Comparison of ENCODE assay signal across 8 cellular contexts in genomic region chr11:68213555-68214172, GRCh38. TPM values are rescaled to one million over a fixed set of nuclear protein-coding genes. Genes with fewer than 3 reads are reported as not detected.
DNase-seq lines count a peak whose midpoint lies in the region; ATAC-seq, FAIRE-seq and TF ChIP-seq lines count a peak whose summit lies in the region.

No MANE protein-coding gene starts in this region.

- peak overlapping the region; percentile 75 for H3K27ac Mint-ChIP-seq in dendritic cell treated with granulocyte-macrophage colony-stimulating factor and Interleukin-4, amounts not matched to agents 40 ng/mL and 50 ng/mL, for 4 days

- H3K27me3 Mint-ChIP-seq in dendritic cell treated with granulocyte-macrophage colony-stimulating factor and Interleukin-4, amounts not matched to agents 40 ng/mL and 50 ng/mL, for 4 days: peaks cover 29% of the 10 kb centered on the region

- FAIRE-seq in A549 (lab: Jason Lieb, UNC): no peak
- no peak for FAIRE-seq in HepG2 (lab: Jason Lieb, UNC)

- peak overlapping the region; percentile 91 for H3K4me3 ChIP-seq in A549
- H3K4me3 ChIP-seq in HepG2 (replicated peaks in 1 of 3; ENCODE audit: insufficient read depth in 1 of 3, low read depth in 2 of 3, low read length in 3 of 3): peak overlapping the region; percentile 63 to 74 (median 63)

- H3K4me1 Mint-ChIP-seq in dendritic cell treated with granulocyte-macrophage colony-stimulating factor and Interleukin-4, amounts not matched to agents 40 ng/mL and 50 ng/mL, for 4 days (ENCODE audit: low read depth): peaks cover 53% of the 10 kb centered on the region

- peak overlapping the region; percentile 84 for H3K4me3 Mint-ChIP-seq in dendritic cell treated with granulocyte-macrophage colony-stimulating factor and Interleukin-4, amounts not matched to agents 40 ng/mL and 50 ng/mL, for 4 days

- in situ Hi-C loops in HepG2 (cut with HindIII; ENCODE audit: extremely low pct_ligation_motif_present, low pct_unique_long_range_greater_than_20kb): loop anchor here (5.0 kb wide), 1 partner anchor 84 kb away; no protein-coding TSS in a partner anchor

- H2AFZ ChIP-seq in HepG2 (ENCODE audit: low read length): no peak overlapping the region

- no peaks in the 10 kb centered on the region; a peak in 1 of 5 replicates for H3K27me3 ChIP-seq in HepG2 (ENCODE audit: control insufficient read depth in 1 of 2, insufficient read depth in 2 of 2, low read length in 2 of 2)

- TF ChIP-seq RAD21 in A549 (conservative IDR thresholded peaks at IDR 0.05 in 1 of 2, IDR thresholded peaks at IDR 0.05 in 1 of 2) (no peak), HepG2 (CRISPR knock-in tag; IDR thresholded peaks at IDR 0.05) (peak; percentile 76)

- no peaks in the 10 kb centered on the region for H3K36me3 ChIP-seq in HepG2 (replicated peaks in 1 of 2; ENCODE audit: control insufficient read depth in 1 of 2, insufficient read depth in 2 of 2, low read length in 2 of 2)

- intact Hi-C loops in dendritic cell treated with granulocyte-macrophage colony-stimulating factor and Interleukin-4, amounts not matched to agents 40 ng/mL and 50 ng/mL, for 4 days (cut with micrococcal nuclease): loop anchor here (10.0 kb wide), 1 partner anchor 61 kb away; the partner anchor contains the start of gene C11orf24
- intact Hi-C loops in HepG2 (cut with micrococcal nuclease; ENCODE audit: unreplicated experiment): loop anchor here (2.0 kb wide), 1 partner anchor 85 kb away; no protein-coding TSS in a partner anchor

- peak; percentile 52 to 62 for ATAC-seq in A549
- ATAC-seq in GM18517 (IDR thresholded peaks at IDR 0.05; ENCODE audit: unreplicated experiment): peak; percentile 36
- ATAC-seq in HG03196 (IDR thresholded peaks at IDR 0.05; ENCODE audit: unreplicated experiment): peak; percentile 53
- peak; percentile 16 for ATAC-seq in HepG2

- CTCF ChIA-PET in A549 (lab: Yijun Ruan, JAX): interaction anchor here (0.6 to 3.9 kb wide), 2 partner anchors 74 to 84 kb away, joined by 3 to 20 read pairs; no protein-coding TSS in a partner anchor
- CTCF ChIA-PET in HepG2 (lab: Yijun Ruan, JAX; ENCODE audit: low intra/inter-chr PET ratio, low total read pairs): interaction anchor here (1.6 kb wide), 1 partner anchor 84 kb away, joined by 5 read pairs; no protein-coding TSS in a partner anchor

- no peak for TF ChIP-seq EP300 in A549 (IDR thresholded peaks at IDR 0.05)
- no peak for TF ChIP-seq EP300 in HepG2 (IDR thresholded peaks at IDR 0.05; ENCODE audit: low read depth in 2 of 2, low read length in 2 of 2)
- TF ChIP-seq EP300 in HepG2 (CRISPR knock-in tag; IDR thresholded peaks at IDR 0.05; ENCODE audit: borderline replicate concordance): no peak

- WGBS in A549 (ENCODE audit: missing lambda C conversion rate): no CpG with 5 or more reads among the region's 90 CpGs
- WGBS in HepG2 (ENCODE audit: low lambda C conversion rate): 4% methylated on average over 14 of the region's 90 CpGs

- peak; percentile 98 for TF ChIP-seq POLR2A in A549 (IDR thresholded peaks at IDR 0.05; ENCODE audit: low read length)
- TF ChIP-seq POLR2A in HepG2 (IDR thresholded peaks at IDR 0.05; ENCODE audit: insufficient read depth in 1 of 2, low read depth in 2 of 2, low read length in 2 of 2): peak; percentile 97

- H3K9ac ChIP-seq in HepG2 (ENCODE audit: insufficient read depth, low read depth, low read length): peak overlapping the region; percentile 93

- peaks cover 7% of the 10 kb centered on the region for H3K36me3 Mint-ChIP-seq in dendritic cell treated with granulocyte-macrophage colony-stimulating factor and Interleukin-4, amounts not matched to agents 40 ng/mL and 50 ng/mL, for 4 days (ENCODE audit: low read depth)

- no peaks in the 10 kb centered on the region for H3K9me3 Mint-ChIP-seq in dendritic cell treated with granulocyte-macrophage colony-stimulating factor and Interleukin-4, amounts not matched to agents 40 ng/mL and 50 ng/mL, for 4 days

- H3K4me1 ChIP-seq in A549: peaks cover 23% of the 10 kb centered on the region
- peaks cover 68% of the 10 kb centered on the region for H3K4me1 ChIP-seq in HepG2 (ENCODE audit: insufficient read depth, low read length)

- no TSS peak for BruUV-seq in HepG2 (replicated peaks; lab: Mats Ljungman, UMichigan)

- peak overlapping the region; percentile 100 for H3K4me2 ChIP-seq in A549
- peak overlapping the region; percentile 79 for H3K4me2 ChIP-seq in HepG2 (ENCODE audit: low read depth, low read length)

- H3K9me3 ChIP-seq in A549 (no peaks in the 10 kb centered on the region), HepG2 (ENCODE audit: low read length) (no peaks in the 10 kb centered on the region)

- peak; percentile 66 to 98 for DNase-seq in A549 (ENCODE audit: low read depth in 1 of 2, low spot score in 1 of 2)
- DNase-seq in NCI-H510A (lab: John Stamatoyannopoulos, UW): peak; percentile 99
- DNase-seq in activated CD4-positive, alpha-beta T cell treated with anti-CD3 and anti-CD28 coated beads, Interleukin-2, amount 50 U/mL, for 24 hours (ENCODE audit: low read depth in 1 of 2, low spot score in 1 of 2): peak; percentile 70 to 71
- DNase-seq in HepG2 (ENCODE audit: low spot score): peak; percentile 76
- DNase-seq in stimulated activated CD4-positive, alpha-beta T cell treated with anti-CD3 and anti-CD28 coated beads, Interleukin-2, amount 100 ng/mL, for 24 hours: peak; percentile 79 to 81

- TF ChIP-seq CTCF in A549 (IDR thresholded peaks at IDR 0.05) (no peak), HepG2 (CRISPR knock-in tag; IDR thresholded peaks at IDR 0.05) (peak; percentile 16; the same call in 1 of the 2 replicates)

- POLR2A ChIA-PET in A549 (lab: Yijun Ruan, JAX) (no interaction called here), HepG2 (lab: Yijun Ruan, JAX) (interaction anchor here (1.5 to 6.1 kb wide), 2 partner anchors 84 to 102 kb away, joined by 5 to 73 read pairs; no protein-coding TSS in a partner anchor)

- H3K27ac ChIP-seq in A549 (peak overlapping the region; percentile 100), HepG2 (ENCODE audit: extremely low read length, insufficient read depth, low read length) (peak overlapping the region; percentile 98)

- H3K79me2 ChIP-seq in HepG2 (ENCODE audit: insufficient read depth, low read length): peaks cover 39% of the 10 kb centered on the region

- H4K20me1 ChIP-seq in HepG2 (ENCODE audit: insufficient read depth, low read length): peaks cover 27% of the 10 kb centered on the region

RNA-seq across cellular contexts. Expression of gene KMT5B, which starts 0.6 kb away (rescaled TPM):
- polyA plus RNA-seq in A549 (2011; rRNA removed): 25.6 and 27.1 TPM in 2 replicates
- polyA plus RNA-seq in A549 (2012; cell fraction: cytosol; rRNA removed): 6.2 and 6.8 TPM in 2 replicates
- polyA plus RNA-seq in A549 (2012; cell fraction: nucleus; rRNA removed): 4.1 and 6.4 TPM in 2 replicates
- polyA plus RNA-seq in A549 (2017; fragmentation: RNase III; extraction: RNeasy Plus Mini Kit Qiagen cat#74134 plus additional on column Dnase treatment): 15.2 to 17.9 TPM (median 17.4 TPM) in 3 replicates
- polyA minus RNA-seq in A549 (2011; rRNA and poly(A)+ RNA removed): 14.2 and 14.8 TPM in 2 replicates
- 23.7 and 32.5 TPM in 2 replicates for total RNA-seq in HepG2 (2016; rRNA removed; fragmentation: Illumina TruSeq; extraction: Trizol)
- total RNA-seq in HepG2 (2016; cell fraction: cytosol; rRNA removed; fragmentation: Illumina TruSeq; extraction: Trizol; ENCODE audit: low read depth): 14.5 and 15.9 TPM in 2 replicates
- total RNA-seq in HepG2 (2016; cell fraction: insoluble cytoplasmic fraction; rRNA removed; fragmentation: Illumina TruSeq; extraction: Trizol): 25.4 and 32.9 TPM in 2 replicates
- 24.7 and 24.9 TPM in 2 replicates for total RNA-seq in HepG2 (2016; cell fraction: membrane; rRNA removed; fragmentation: Illumina TruSeq; extraction: Trizol)
- total RNA-seq in HepG2 (2016; cell fraction: nucleus; rRNA removed; fragmentation: Illumina TruSeq; extraction: Trizol): 23.0 and 26.3 TPM in 2 replicates
- 14.4 and 17.6 TPM in 2 replicates for polyA plus RNA-seq in HepG2 (2011; rRNA removed)
- polyA plus RNA-seq in HepG2 (2011; cell fraction: cytosol; rRNA removed): 7.2 and 11.1 TPM in 2 replicates
- polyA plus RNA-seq in HepG2 (2011; cell fraction: nucleus; rRNA removed): 15.9 and 23.4 TPM in 2 replicates
- polyA plus RNA-seq in HepG2 (2012): 30.8 and 38.6 TPM in 2 replicates
- polyA plus RNA-seq in HepG2 (2016; cell fraction: cytosol; fragmentation: Illumina TruSeq; extraction: Trizol; ENCODE audit: low read depth): 7.4 and 9.2 TPM in 2 replicates
- 29.4 and 31.2 TPM in 2 replicates for polyA plus RNA-seq in HepG2 (2016; cell fraction: insoluble cytoplasmic fraction; fragmentation: Illumina TruSeq; extraction: Trizol; ENCODE audit: low read depth)
- polyA plus RNA-seq in HepG2 (2016; cell fraction: membrane; fragmentation: Illumina TruSeq; extraction: Trizol; ENCODE audit: low read depth): 16.3 and 18.5 TPM in 2 replicates
- 29.1 and 30.5 TPM in 2 replicates for polyA plus RNA-seq in HepG2 (2016; cell fraction: nucleus; fragmentation: Illumina TruSeq; extraction: Trizol; ENCODE audit: insufficient read depth, low read depth)
- 13.3 and 14.0 TPM in 2 replicates for polyA minus RNA-seq in HepG2 (2011; rRNA and poly(A)+ RNA removed; ENCODE audit: low replicate concordance)
- polyA minus RNA-seq in HepG2 (2011; cell fraction: cytosol; rRNA and poly(A)+ RNA removed): 13.9 TPM in 2 replicates
- polyA minus RNA-seq in HepG2 (2011; cell fraction: nucleus; rRNA and poly(A)+ RNA removed): 47.9 and 58.2 TPM in 2 replicates

RNA-seq across cellular contexts. Expression of gene C11orf24, which starts 58.1 kb away (rescaled TPM):
- 29.4 and 30.6 TPM in 2 replicates for polyA plus RNA-seq in A549 (2011; rRNA removed)
- 55.0 and 69.8 TPM in 2 replicates for polyA plus RNA-seq in A549 (2012; cell fraction: cytosol; rRNA removed)
- polyA plus RNA-seq in A549 (2012; cell fraction: nucleus; rRNA removed): 45.5 and 58.2 TPM in 2 replicates
- polyA plus RNA-seq in A549 (2017; fragmentation: RNase III; extraction: RNeasy Plus Mini Kit Qiagen cat#74134 plus additional on column Dnase treatment): 43.8 to 47.8 TPM (median 44.0 TPM) in 3 replicates
- polyA minus RNA-seq in A549 (2011; rRNA and poly(A)+ RNA removed): 34.8 and 37.4 TPM in 2 replicates
- 50.8 and 55.5 TPM in 2 replicates for total RNA-seq in HepG2 (2016; rRNA removed; fragmentation: Illumina TruSeq; extraction: Trizol)
- 110 and 141 TPM in 2 replicates for total RNA-seq in HepG2 (2016; cell fraction: cytosol; rRNA removed; fragmentation: Illumina TruSeq; extraction: Trizol; ENCODE audit: low read depth)
- 53.9 and 57.2 TPM in 2 replicates for total RNA-seq in HepG2 (2016; cell fraction: insoluble cytoplasmic fraction; rRNA removed; fragmentation: Illumina TruSeq; extraction: Trizol)
- total RNA-seq in HepG2 (2016; cell fraction: membrane; rRNA removed; fragmentation: Illumina TruSeq; extraction: Trizol): 100.0 and 131 TPM in 2 replicates
- 32.7 and 33.6 TPM in 2 replicates for total RNA-seq in HepG2 (2016; cell fraction: nucleus; rRNA removed; fragmentation: Illumina TruSeq; extraction: Trizol)
- 52.9 and 62.4 TPM in 2 replicates for polyA plus RNA-seq in HepG2 (2011; rRNA removed)
- polyA plus RNA-seq in HepG2 (2011; cell fraction: cytosol; rRNA removed): 58.4 and 70.2 TPM in 2 replicates
- polyA plus RNA-seq in HepG2 (2011; cell fraction: nucleus; rRNA removed): 58.8 and 59.2 TPM in 2 replicates
- 50.8 and 63.8 TPM in 2 replicates for polyA plus RNA-seq in HepG2 (2012)
- polyA plus RNA-seq in HepG2 (2016; cell fraction: cytosol; fragmentation: Illumina TruSeq; extraction: Trizol; ENCODE audit: low read depth): 122 and 158 TPM in 2 replicates
- 61.2 and 70.0 TPM in 2 replicates for polyA plus RNA-seq in HepG2 (2016; cell fraction: insoluble cytoplasmic fraction; fragmentation: Illumina TruSeq; extraction: Trizol; ENCODE audit: low read depth)
- 97.9 and 125 TPM in 2 replicates for polyA plus RNA-seq in HepG2 (2016; cell fraction: membrane; fragmentation: Illumina TruSeq; extraction: Trizol; ENCODE audit: low read depth)
- polyA plus RNA-seq in HepG2 (2016; cell fraction: nucleus; fragmentation: Illumina TruSeq; extraction: Trizol; ENCODE audit: insufficient read depth, low read depth): 71.8 and 76.2 TPM in 2 replicates
- polyA minus RNA-seq in HepG2 (2011; rRNA and poly(A)+ RNA removed; ENCODE audit: low replicate concordance): 53.9 and 60.5 TPM in 2 replicates
- 26.4 and 31.4 TPM in 2 replicates for polyA minus RNA-seq in HepG2 (2011; cell fraction: cytosol; rRNA and poly(A)+ RNA removed)
- 19.3 and 23.5 TPM in 2 replicates for polyA minus RNA-seq in HepG2 (2011; cell fraction: nucleus; rRNA and poly(A)+ RNA removed)

Comparison
In these comparisons a context has a peak if more than half of its experiments do, and no peak if none do; other contexts are left out.
1. Peak in every context shown above with its lines: DNase-seq, ATAC-seq, H3K4me3 ChIP-seq and H3K27ac ChIP-seq.